ENCODE assay signal across 8 cellular contexts in the genomic region with DNA sequence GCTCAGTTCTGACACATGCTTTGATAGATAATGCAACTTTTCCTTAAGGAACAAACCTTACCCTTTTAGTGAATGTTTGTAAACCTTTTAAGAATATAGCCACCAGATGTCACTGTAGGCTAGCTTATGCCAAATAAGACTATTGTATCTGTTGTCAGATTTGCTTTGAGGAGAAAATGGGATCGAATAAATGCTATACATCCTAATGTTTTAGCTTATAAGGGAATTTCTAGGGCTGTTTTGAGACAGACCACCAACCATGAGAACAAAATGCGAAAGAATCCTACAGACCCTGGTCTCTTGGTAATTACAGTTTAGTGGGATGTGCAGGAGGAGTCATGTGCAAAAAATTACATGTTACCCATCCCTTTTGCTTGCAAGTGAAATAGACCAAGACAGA.
A peak's percentile ranks its signal among the peaks of the same experiment; 100 is the strongest.
DNase-seq lines count a peak whose midpoint lies in the region; ATAC-seq and TF ChIP-seq lines count a peak whose summit lies in the region.

No MANE protein-coding gene starts in this region.

- no peaks in the 10 kb centered on the region for H3K9me3 ChIP-seq in CD4-positive, CD25-positive, alpha-beta regulatory T cell (ENCODE audit: control insufficient read depth in 2 of 2, low read length in 2 of 2)
- H3K9me3 ChIP-seq in GM23248 (ENCODE audit: low read depth): no peaks in the 10 kb centered on the region

- no peak overlapping the region for H3K27ac ChIP-seq in CD4-positive, CD25-positive, alpha-beta regulatory T cell (ENCODE audit: insufficient read depth, low read length, poor library complexity, severe bottlenecking)
- H3K27ac ChIP-seq in GM23248 (no peak overlapping the region), coronary artery (no peak overlapping the region)

- H2AFZ ChIP-seq in GM23248: no peak overlapping the region

- no peaks in the 10 kb centered on the region for H3K9me2 ChIP-seq in GM23248 (ENCODE audit: insufficient read depth)

- H3K27me3 Mint-ChIP-seq in CD4-positive, CD25-positive, alpha-beta regulatory T cell: peaks cover 7% of the 10 kb centered on the region

- no peaks in the 10 kb centered on the region for H3K36me3 ChIP-seq in CD4-positive, CD25-positive, alpha-beta regulatory T cell (ENCODE audit: control insufficient read depth, insufficient read depth, low read length)
- no peaks in the 10 kb centered on the region for H3K36me3 ChIP-seq in GM23248 (ENCODE audit: low read depth)

- peaks cover 0 to 1% (median 0%) of the 10 kb centered on the region in 7 donors for H3K9me3 Mint-ChIP-seq in CD4-positive, CD25-positive, alpha-beta regulatory T cell

- H3F3A ChIP-seq in GM23248 (ENCODE audit: insufficient read depth): no peaks in the 10 kb centered on the region

- H3K36me3 Mint-ChIP-seq in CD4-positive, CD25-positive, alpha-beta regulatory T cell: no peaks in the 10 kb centered on the region

- ATAC-seq in CD4-positive, CD25-positive, alpha-beta regulatory T cell (ENCODE audit: low read depth in 2 of 2): no peak

- 6 to 11% methylated on average over 2 of the region's 2 CpGs for WGBS in GM23248 (ENCODE audit: low coverage in 1 of 2, low lambda C conversion rate in 2 of 2, missing lambda C conversion rate in 2 of 2), 2 experiments

- no peak for TF ChIP-seq CTCF in coronary artery (IDR thresholded peaks at IDR 0.05)

- no peak overlapping the region for H3K27ac Mint-ChIP-seq in CD4-positive, CD25-positive, alpha-beta regulatory T cell

- no peak overlapping the region for H3K4me2 ChIP-seq in GM23248 (ENCODE audit: unreplicated experiment)

- peak in 2 of 3 donors; percentile 1 to 53 for DNase-seq in CD4-positive, CD25-positive, alpha-beta regulatory T cell
- DNase-seq in GM23248 (peak; percentile 65), NCI-H460 (ENCODE audit: extremely low read depth, low read depth) (peak; percentile 55), cerebellar cortex (ENCODE audit: low spot score) (peak; percentile 82), medulla oblongata (ENCODE audit: extremely low spot score) (peak; percentile 87), coronary artery (ENCODE audit: low spot score) (no peak), HK-2 (ENCODE audit: unreplicated experiment) (no peak)
- DNase-seq in activated naive CD4-positive, alpha-beta T cell treated with anti-CD3 and anti-CD28 coated beads, Interleukin-2, amount 50 U/mL, for 16 hours: no peak

- peaks cover 5% of the 10 kb centered on the region for H3K4me1 ChIP-seq in CD4-positive, CD25-positive, alpha-beta regulatory T cell (ENCODE audit: control insufficient read depth, insufficient read depth, low read length, poor library complexity, severe bottlenecking)
- H3K4me1 ChIP-seq in GM23248 (ENCODE audit: insufficient read depth): no peaks in the 10 kb centered on the region

- peaks cover under 1 to 11% (median 6%) of the 10 kb centered on the region in 4 donors for H3K4me1 Mint-ChIP-seq in CD4-positive, CD25-positive, alpha-beta regulatory T cell

- H3K4me3 ChIP-seq in CD4-positive, CD25-positive, alpha-beta regulatory T cell (ENCODE audit: low read depth, low read length): no peak overlapping the region
- H3K4me3 ChIP-seq in GM23248 (no peak overlapping the region), coronary artery (no peak overlapping the region)

- no peak overlapping the region for H3K4me3 Mint-ChIP-seq in CD4-positive, CD25-positive, alpha-beta regulatory T cell

- H3K9ac ChIP-seq in GM23248: no peak overlapping the region

- H4K20me1 ChIP-seq in GM23248 (ENCODE audit: insufficient read depth): no peaks in the 10 kb centered on the region

- in situ Hi-C loops in GM23248 (cut with MboI): loop anchor here (25.0 kb wide), 1 partner anchor 1630 kb away; no protein-coding TSS in a partner anchor

- no peaks in the 10 kb centered on the region for H3K27me3 ChIP-seq in CD4-positive, CD25-positive, alpha-beta regulatory T cell (ENCODE audit: control insufficient read depth, insufficient read depth, low read length)
- no peaks in the 10 kb centered on the region for H3K27me3 ChIP-seq in GM23248 (replicated peaks; ENCODE audit: insufficient read depth)

- no peaks in the 10 kb centered on the region for H3K79me2 ChIP-seq in GM23248 (ENCODE audit: insufficient read depth)

Comparison
In these comparisons a context has a peak if more than half of its experiments do, and no peak if none do; other contexts are left out.
1. DNase-seq: peak in CD4-positive, CD25-positive, alpha-beta regulatory T cell (2 of 3), GM23248 (single experiment), NCI-H460 (single experiment), cerebellar cortex (single experiment) and medulla oblongata (single experiment); none in coronary artery (single experiment), HK-2 (single experiment) and activated naive CD4-positive, alpha-beta T cell treated with anti-CD3 and anti-CD28 coated beads, Interleukin-2, amount 50 U/mL, for 16 hours (single experiment).